Comparison of ENCODE assay signal across 9 cellular contexts in the genomic region with DNA sequence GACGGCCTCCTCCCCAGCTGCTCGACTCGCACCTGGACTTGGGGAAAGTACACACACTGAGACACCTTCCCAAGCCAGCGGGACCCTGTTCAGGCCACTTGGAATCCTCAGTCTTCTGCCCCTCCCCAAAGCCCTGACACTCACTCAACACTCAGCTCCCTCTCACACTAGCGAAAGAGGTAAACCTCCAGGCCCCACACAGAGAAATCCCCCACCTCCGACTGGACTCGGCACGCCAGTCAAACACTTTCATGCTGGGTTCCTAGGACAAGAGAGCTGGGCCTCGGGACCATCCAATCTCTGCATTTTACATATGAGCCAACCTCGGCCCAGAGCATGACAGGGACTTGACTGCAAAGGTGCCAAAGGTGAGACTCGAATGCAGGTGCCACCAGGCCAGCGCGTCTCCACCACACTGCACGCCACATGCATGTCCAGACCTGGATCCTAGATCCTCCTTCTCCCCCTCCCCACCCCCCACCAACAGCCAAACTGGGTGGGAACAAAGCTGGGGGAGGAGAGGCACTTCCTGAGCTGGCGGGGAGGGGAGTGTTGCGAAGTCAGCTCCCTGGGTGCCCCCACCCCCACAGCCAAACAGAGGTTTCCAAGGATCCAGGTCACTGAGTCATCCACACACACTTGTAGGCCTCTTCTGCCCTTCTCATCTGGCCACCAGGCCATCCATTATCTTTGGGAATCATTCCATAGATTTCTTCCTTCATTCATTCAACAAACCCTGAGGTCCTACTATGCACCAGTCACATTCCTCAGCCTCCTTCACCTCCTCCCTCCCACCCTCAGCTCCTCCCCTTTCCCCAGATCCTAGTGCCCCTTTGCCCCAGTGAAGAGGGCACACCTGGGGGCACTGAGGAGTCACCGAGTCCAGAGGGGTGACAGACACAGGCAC. TPM values are rescaled to one million over a fixed set of nuclear protein-coding genes. Genes with fewer than 3 reads are reported as not detected.
DNase-seq lines count a peak whose midpoint lies in the region; ATAC-seq and TF ChIP-seq lines count a peak whose summit lies in the region.
"Had no signal": no experiment of that assay in that cellular context is flagged by ENCODE, and none has a peak within 500 bp of the region (broad histone marks: within the 10 kb centered on the region; RNA-seq: fewer than 3 reads in every experiment).

No MANE protein-coding gene starts in this region.

- H3K4me3 ChIP-seq in Panc1 (ENCODE audit: low read depth in 2 of 2, low read length in 2 of 2) (no peak overlapping the region), choroid plexus epithelial cell (ENCODE audit: low read depth, low read length) (no peak overlapping the region)

- in situ Hi-C loops in Panc1 (cut with HindIII; ENCODE audit: low pct_unique_long_range_greater_than_20kb, low sequenced_read_pairs): no loop called here

- no TSS peak for BruUV-seq in Panc1 (replicated peaks; lab: Mats Ljungman, UMichigan)

- POLR2A ChIA-PET in Panc1 (lab: Charles Lee): no interaction called here

- no peak overlapping the region for H3K27ac ChIP-seq in Panc1 (ENCODE audit: low read length)

- no peaks in the 10 kb centered on the region for H3K9me3 ChIP-seq in Panc1 (ENCODE audit: control insufficient read depth, insufficient read depth, low read depth, low read length)

- DNase-seq in activated CD4-positive, alpha-beta T cell treated with anti-CD3 and anti-CD28 coated beads for 48 hours: peak; percentile 77
- DNase-seq in activated CD4-positive, alpha-beta T cell treated with anti-CD3 and anti-CD28 coated beads for 1 hour: no peak
- DNase-seq in Panc1 (ENCODE audit: low read depth, low spot score): no peak
- DNase-seq in choroid plexus epithelial cell (ENCODE audit: low read depth): peak; percentile 41
- peak; percentile 68 for DNase-seq in stimulated activated naive CD8-positive, alpha-beta T cell treated with anti-CD3 and anti-CD28 coated beads, Interleukin-15, Interleukin-2, amounts not matched to agents 100 U/mL and 50 U/mL, for 24 hours
- no peak for DNase-seq in posterior vena cava (ENCODE audit: low spot score)
- DNase-seq in NCI-H510A (lab: John Stamatoyannopoulos, UW): no peak
- DNase-seq: MM.1S had no signal

- ATAC-seq in Panc1 (peak; percentile 40; the same call in 1 of the 2 replicates), GM18502 (IDR thresholded peaks at IDR 0.05; ENCODE audit: poor library complexity, unreplicated experiment) (no peak)
- ATAC-seq in stimulated activated naive CD8-positive, alpha-beta T cell treated with anti-CD3 and anti-CD28 coated beads, Interleukin-15, Interleukin-2, amounts not matched to agents 100 U/mL and 50 U/mL, for 24 hours: peak; percentile 69

- CTCF ChIA-PET in Panc1 (lab: Charles Lee): no interaction called here

- intact Hi-C loops in Panc1 (cut with micrococcal nuclease; ENCODE audit: unreplicated experiment) (no loop called here), posterior vena cava (cut with DNase I) (no loop called here)

- H3K4me1 ChIP-seq in Panc1 (ENCODE audit: control insufficient read depth, insufficient read depth, low read length): no peaks in the 10 kb centered on the region

- H3K36me3 ChIP-seq in Panc1 (ENCODE audit: control insufficient read depth, insufficient read depth, low read length): no peaks in the 10 kb centered on the region

- H3K27me3 ChIP-seq in Panc1 (ENCODE audit: control insufficient read depth, insufficient read depth, low read length): no peaks in the 10 kb centered on the region

- TF ChIP-seq CTCF in Panc1 (IDR thresholded peaks at IDR 0.05) (no peak), choroid plexus epithelial cell (conservative IDR thresholded peaks at IDR 0.05; ENCODE audit: low read depth, low read length) (no peak)

RNA-seq across cellular contexts. Expression of a gene that starts 10.7 kb away (rescaled TPM):
- total RNA-seq in Panc1 (2021; ENCODE audit: unreplicated experiment) (0.28 TPM), posterior vena cava (under 1 TPM; 0.52 to 0.60 TPM)
- polyA plus RNA-seq in Panc1 (2012; ENCODE audit: insufficient read length): not detected

Comparison
In these comparisons a context has a peak if more than half of its experiments do, and no peak if none do; other contexts are left out.
1. DNase-seq: peak in activated CD4-positive, alpha-beta T cell treated with anti-CD3 and anti-CD28 coated beads for 48 hours (single experiment), choroid plexus epithelial cell (single experiment) and stimulated activated naive CD8-positive, alpha-beta T cell treated with anti-CD3 and anti-CD28 coated beads, Interleukin-15, Interleukin-2, amounts not matched to agents 100 U/mL and 50 U/mL, for 24 hours (single experiment); none in activated CD4-positive, alpha-beta T cell treated with anti-CD3 and anti-CD28 coated beads for 1 hour (single experiment), Panc1 (single experiment), posterior vena cava (single experiment) and NCI-H510A (single experiment).